In the genomic region with DNA sequence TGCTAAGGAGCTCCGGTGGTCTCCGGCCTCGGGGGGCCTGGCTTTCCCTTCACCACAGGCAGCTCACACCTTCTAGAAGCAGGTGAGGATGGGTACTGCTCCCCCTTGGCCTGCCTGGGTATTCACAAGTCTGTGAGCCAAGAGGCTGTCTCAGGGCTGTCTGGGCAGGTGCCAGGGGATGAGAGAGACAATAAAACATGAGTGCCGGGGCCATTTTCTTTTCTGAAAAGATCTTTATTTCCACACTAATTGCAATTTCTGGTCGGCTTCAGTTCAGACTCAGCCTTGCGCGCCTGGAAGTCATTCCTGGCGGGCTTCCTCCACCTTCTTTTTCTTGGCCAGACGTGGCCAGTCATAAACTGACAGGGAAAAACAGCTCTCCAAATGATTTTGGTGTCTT, we compare ENCODE assay signal across 9 cellular contexts.
DNase-seq lines count a peak whose midpoint lies in the region; ATAC-seq and TF ChIP-seq lines count a peak whose summit lies in the region.
"Had no signal": no experiment of that assay in that cellular context is flagged by ENCODE, and none has a peak within 500 bp of the region (broad histone marks: within the 10 kb centered on the region; RNA-seq: fewer than 3 reads in every experiment).

No MANE protein-coding gene starts in this region.

- no peaks in the 10 kb centered on the region for H3K36me3 Mint-ChIP-seq in glutamatergic neuron (ENCODE audit: unreplicated experiment)

- no peaks in the 10 kb centered on the region for H3K27me3 ChIP-seq in HUES48 (ENCODE audit: control insufficient read depth, insufficient read depth, low read length)
- H3K27me3 ChIP-seq in sigmoid colon = no peaks in the 10 kb centered on the region
- H3K27me3 ChIP-seq in MM.1S (replicated peaks; ENCODE audit: insufficient read depth, low read length) = no peaks in the 10 kb centered on the region

- intact Hi-C loops in sigmoid colon (cut with DNase I) = loop anchor here (5.0 to 10.0 kb wide), 4 partner anchors 53 to 725 kb away; a partner anchor contains a TSS

- H3K27ac Mint-ChIP-seq in glutamatergic neuron (ENCODE audit: unreplicated experiment) = peak overlapping the region; percentile 85
- H3K27ac Mint-ChIP-seq: HFFc6 had no signal

- no peak for TF ChIP-seq POLR2A in sigmoid colon (IDR thresholded peaks at IDR 0.05)

- peaks cover 13% of the 10 kb centered on the region for H3K9me3 Mint-ChIP-seq in glutamatergic neuron (ENCODE audit: unreplicated experiment)
- H3K9me3 Mint-ChIP-seq: HFFc6 had no signal

- H3K4me3 Mint-ChIP-seq in glutamatergic neuron (ENCODE audit: unreplicated experiment) = peak overlapping the region; percentile 61
- H3K4me3 Mint-ChIP-seq: HFFc6 had no signal

- H3K4me3 ChIP-seq in HUES48 (ENCODE audit: low read depth, low read length) (no peak overlapping the region), sigmoid colon (no peak overlapping the region), MM.1S (ENCODE audit: low read length) (no peak overlapping the region)

- 76 to 77% methylated on average over 9 of the region's 9 CpGs for WGBS in sigmoid colon, 2 donors

- no peak overlapping the region for H3K4me2 ChIP-seq in MM.1S (ENCODE audit: low read depth, low read length)

- ATAC-seq in HG03175 (IDR thresholded peaks at IDR 0.05; ENCODE audit: unreplicated experiment) = no peak

- H3K36me3 ChIP-seq in HUES48 (ENCODE audit: control insufficient read depth, insufficient read depth, low read length) (no peaks in the 10 kb centered on the region), sigmoid colon (no peaks in the 10 kb centered on the region), MM.1S (replicated peaks; ENCODE audit: insufficient read depth, low read length) (no peaks in the 10 kb centered on the region)

- TF ChIP-seq CTCF in glutamatergic neuron (IDR thresholded peaks at IDR 0.05; ENCODE audit: partially characterized antibody, unreplicated experiment) = no peak
- TF ChIP-seq CTCF in sigmoid colon (IDR thresholded peaks at IDR 0.05) = no peak
- TF ChIP-seq CTCF in MM.1S (IDR thresholded peaks at IDR 0.05; ENCODE audit: low read length) = no peak

- no peaks in the 10 kb centered on the region for H3K9me2 ChIP-seq in MM.1S (replicated peaks; ENCODE audit: insufficient read depth, low read length)

- peak overlapping the region; percentile 71 for H3K27ac ChIP-seq in HUES48 (ENCODE audit: low read depth, low read length)
- peak overlapping the region; percentile 93 to 99 (median 94) for H3K27ac ChIP-seq in sigmoid colon
- no peak overlapping the region for H3K27ac ChIP-seq in MM.1S (ENCODE audit: low read length)

- peaks cover 35% of the 10 kb centered on the region for H3K4me1 Mint-ChIP-seq in glutamatergic neuron (ENCODE audit: low read depth, unreplicated experiment)

- no peak for TF ChIP-seq EP300 in sigmoid colon (IDR thresholded peaks at IDR 0.05)

- DNase-seq in NCI-H446 (lab: John Stamatoyannopoulos, UW) (peak; percentile 69 to 89), glutamatergic neuron (no peak), sigmoid colon (peak; percentile 84), MM.1S (no peak)
- DNase-seq in stimulated activated naive CD4-positive, alpha-beta T cell (lab: John Stamatoyannopoulos, UW) = no peak
- DNase-seq in stimulated activated CD4-positive, alpha-beta T cell treated with anti-CD3 and anti-CD28 coated beads, Interleukin-12 subunit alpha, Interleukin-12 subunit beta, amount 100 ng/mL, for 4 hours = no peak
- DNase-seq: HFFc6 had no signal

- peaks cover 53% of the 10 kb centered on the region for H3K4me1 ChIP-seq in HUES48 (ENCODE audit: control insufficient read depth, insufficient read depth, low read length)
- H3K4me1 ChIP-seq in sigmoid colon = peaks cover 0 to 55% (median 40%) of the 10 kb centered on the region in 4 donors
- peaks cover 11% of the 10 kb centered on the region; the same call in 1 of the 2 replicates for H3K4me1 ChIP-seq in MM.1S (ENCODE audit: low read length)

- H3K79me2 ChIP-seq in MM.1S (ENCODE audit: low read length) = no peaks in the 10 kb centered on the region

- no peak overlapping the region for H2AFZ ChIP-seq in MM.1S (ENCODE audit: low read length)

- peaks cover 4% of the 10 kb centered on the region; the same call in 1 of the 2 replicates for H3F3A ChIP-seq in MM.1S (ENCODE audit: insufficient read depth, low read length)

- H3K9me3 ChIP-seq in HUES48 (ENCODE audit: control insufficient read depth, insufficient read depth, low read length) (no peaks in the 10 kb centered on the region), sigmoid colon (no peaks in the 10 kb centered on the region), MM.1S (replicated peaks; ENCODE audit: insufficient read depth, low read length) (no peaks in the 10 kb centered on the region)

- H4K20me1 ChIP-seq in MM.1S (ENCODE audit: insufficient read depth, low read length) = no peaks in the 10 kb centered on the region

- H3K9ac ChIP-seq in HUES48 (ENCODE audit: low read depth, low read length) (no peak overlapping the region), MM.1S (ENCODE audit: low read length) (no peak overlapping the region)

- peaks cover 8% of the 10 kb centered on the region for H3K27me3 Mint-ChIP-seq in glutamatergic neuron (ENCODE audit: unreplicated experiment)

Comparison
In these comparisons a context has a peak if more than half of its experiments do, and no peak if none do; other contexts are left out.
1. DNase-seq: peak in NCI-H446 (2 of 2) and sigmoid colon (single experiment); none in glutamatergic neuron (single experiment), stimulated activated naive CD4-positive, alpha-beta T cell (0 of 6), stimulated activated CD4-positive, alpha-beta T cell treated with anti-CD3 and anti-CD28 coated beads, Interleukin-12 subunit alpha, Interleukin-12 subunit beta, amount 100 ng/mL, for 4 hours (single experiment) and MM.1S (single experiment).